Comparison of ENCODE assay signal across 12 cellular contexts in the genomic region with DNA sequence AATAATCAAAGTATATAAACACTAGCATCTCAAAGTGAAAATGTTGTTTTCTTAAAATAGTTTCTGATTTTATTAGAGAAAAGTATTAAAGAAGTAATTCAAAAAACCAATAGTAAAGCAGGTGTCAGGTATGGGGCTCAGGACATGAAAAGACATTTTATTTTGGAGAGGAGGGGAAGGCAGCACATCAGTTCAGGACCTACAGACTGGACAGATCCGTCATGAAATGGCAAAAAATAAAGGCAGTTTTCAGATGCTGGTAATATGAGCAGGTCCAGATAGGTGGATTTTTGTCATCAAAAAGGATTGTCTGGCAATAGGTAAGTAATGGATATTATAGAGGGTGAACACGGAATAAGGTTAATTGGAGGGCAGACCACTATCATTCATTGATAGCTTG. TPM values are rescaled to one million over a fixed set of nuclear protein-coding genes. Genes with fewer than 3 reads are reported as not detected.
"Had no signal": no experiment of that assay in that cellular context is flagged by ENCODE, and none has a peak within 500 bp of the region (broad histone marks: within the 10 kb centered on the region; RNA-seq: fewer than 3 reads in every experiment).

No MANE protein-coding gene starts in this region.

- FAIRE-seq: HepG2, K562 had no signal

- ATAC-seq: HepG2, K562 had no signal

- H3K36me3 ChIP-seq: HAP-1 had no signal

- DNase-seq: GOT3, H7, HFFc6, Kasumi-1, KG1 had no signal

- H3K4me1 ChIP-seq: HAP-1 had no signal

- H3K27ac ChIP-seq: HL-60 had no signal

- H3K9me3 ChIP-seq: HAP-1 had no signal

- H3K4me3 ChIP-seq: HAP-1, K562 had no signal

RNA-seq across cellular contexts. Expression of gene GRM3, which starts 49.0 kb away (rescaled TPM):
- total RNA-seq: H4, HepG2, HFFc6, HT1080, K562 had no signal
- polyA plus RNA-seq: HepG2, IgD-negative memory B cell had no signal
